In the genomic region with DNA sequence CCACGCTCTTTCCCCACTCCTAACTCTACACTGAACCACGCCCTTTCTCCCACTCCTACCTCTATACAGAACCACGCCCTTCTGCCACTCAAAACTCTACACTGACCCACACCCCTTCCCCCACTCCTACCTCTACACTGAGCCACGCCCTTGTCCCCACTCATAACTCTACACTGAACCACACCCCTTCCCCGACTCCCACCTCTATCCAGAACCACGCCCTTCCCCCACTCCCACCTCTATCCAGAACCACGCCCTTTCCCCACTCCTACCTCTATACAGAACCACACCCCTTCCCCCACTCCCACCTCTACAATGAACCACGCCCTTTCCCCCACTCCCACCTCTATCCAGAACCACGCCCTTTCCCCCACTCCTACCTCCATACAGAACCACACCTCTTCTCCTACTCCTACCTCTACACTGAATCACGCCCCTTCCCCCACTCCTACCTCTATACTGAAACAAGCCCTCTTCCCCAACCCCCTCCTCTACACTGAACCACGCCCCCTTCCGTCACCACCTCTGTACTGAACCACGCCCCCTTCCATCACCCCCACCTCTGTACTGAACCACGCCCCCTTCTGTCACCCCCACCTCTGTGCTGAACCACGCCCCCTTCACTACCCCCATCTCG, we compare ENCODE assay signal across 24 cellular contexts. TPM values are rescaled to one million over a fixed set of nuclear protein-coding genes. Genes with fewer than 3 reads are reported as not detected.
A peak's percentile ranks its signal among the peaks of the same experiment; 100 is the strongest.
DNase-seq lines count a peak whose midpoint lies in the region; ATAC-seq, FAIRE-seq and TF ChIP-seq lines count a peak whose summit lies in the region.
"Had no signal": no experiment of that assay in that cellular context is flagged by ENCODE, and none has a peak within 500 bp of the region (broad histone marks: within the 10 kb centered on the region; RNA-seq: fewer than 3 reads in every experiment).

No MANE protein-coding gene starts in this region.

- FAIRE-seq in small intestine (lab: Jason Lieb, UNC), result no peak

- H3K27me3 ChIP-seq in IMR-90 (ENCODE audit: control insufficient read depth, insufficient read depth, low read length) (no peaks in the 10 kb centered on the region), small intestine (ENCODE audit: control insufficient read depth in 2 of 2, insufficient read depth in 2 of 2, low read length in 2 of 2) (no peaks in the 10 kb centered on the region)
- H3K27me3 ChIP-seq: esophagus muscularis mucosa, neutrophil, spleen had no signal

- H3K36me3 ChIP-seq in IMR-90 (ENCODE audit: control insufficient read depth, insufficient read depth, low read length), result peaks cover 8% of the 10 kb centered on the region; the same call in 1 of the 2 replicates
- peaks cover 9 to 13% of the 10 kb centered on the region in 2 donors for H3K36me3 ChIP-seq in small intestine (ENCODE audit: control insufficient read depth in 2 of 2, insufficient read depth in 2 of 2, low read length in 2 of 2)

- no peak for DNase-seq in activated CD4-positive, alpha-beta T cell treated with anti-CD3 and anti-CD28 coated beads, Interleukin-2, amount 10 ng/mL, durations not matched to agents 24 days and 14 days
- no peak for DNase-seq in activated CD4-positive, alpha-beta T cell treated with anti-CD3 and anti-CD28 coated beads for 4 hours
- no peak for DNase-seq in IMR-90
- DNase-seq in small intestine, result peak; percentile 38
- DNase-seq in sciatic nerve (ENCODE audit: low spot score), result no peak
- DNase-seq: ACHN; activated CD4-positive, alpha-beta T cell treated with anti-CD3 and anti-CD28 coated beads, Interleukin-2, amount 50 U/mL, for 4 hours; DMS 273 treated with DMSO at 0.1 percent for 48 hours; GDM1; KBM-7; left cardiac atrium; NCI-H1694; NCI-H2227 treated with DMSO at 0.1 percent for 48 hours; spleen had no signal

- no peak overlapping the region for H3K4me2 ChIP-seq in IMR-90 (ENCODE audit: low read depth, low read length)

- no peaks in the 10 kb centered on the region for H3K9me3 ChIP-seq in IMR-90 (ENCODE audit: control insufficient read depth, insufficient read depth, low read length)
- H3K9me3 ChIP-seq in small intestine (ENCODE audit: control insufficient read depth, low read depth), result no peaks in the 10 kb centered on the region
- H3K9me3 ChIP-seq: esophagus muscularis mucosa, HAP-1, neutrophil, spleen had no signal

- POLR2A ChIA-PET in IMR-90 (lab: Charles Lee; ENCODE audit: unreplicated experiment), result no interaction called here

- peak overlapping the region; percentile 14 for H3K4me3 Mint-ChIP-seq in activated CD4-positive, alpha-beta T cell treated with anti-CD3 and anti-CD28 coated beads, Interleukin-2, amount 10 ng/mL, durations not matched to agents 24 days and 14 days
- no peak overlapping the region for H3K4me3 Mint-ChIP-seq in dendritic cell treated with granulocyte-macrophage colony-stimulating factor and Interleukin-4, amounts not matched to agents 40 ng/mL and 50 ng/mL, for 4 days

- no peak overlapping the region for H3K18ac ChIP-seq in IMR-90 (ENCODE audit: low read depth, low read length)

- no peak overlapping the region for H3K23ac ChIP-seq in IMR-90 (ENCODE audit: low read depth, low read length)

- H2BK20ac ChIP-seq in IMR-90 (ENCODE audit: low read depth, low read length), result no peak overlapping the region

- H3K9me3 Mint-ChIP-seq in activated CD4-positive, alpha-beta T cell treated with anti-CD3 and anti-CD28 coated beads, Interleukin-2, amount 10 ng/mL, durations not matched to agents 24 days and 14 days, result no peaks in the 10 kb centered on the region
- no peaks in the 10 kb centered on the region for H3K9me3 Mint-ChIP-seq in dendritic cell treated with granulocyte-macrophage colony-stimulating factor and Interleukin-4, amounts not matched to agents 40 ng/mL and 50 ng/mL, for 4 days

- H3K4me1 ChIP-seq in IMR-90 (ENCODE audit: control insufficient read depth, insufficient read depth, low read length) (no peaks in the 10 kb centered on the region), small intestine (ENCODE audit: control insufficient read depth in 2 of 2, insufficient read depth in 1 of 2, low read depth in 1 of 2, low read length in 1 of 2) (no peaks in the 10 kb centered on the region)
- H3K4me1 ChIP-seq: esophagus muscularis mucosa, HAP-1, spleen had no signal

- TF ChIP-seq RAD21 in IMR-90 (IDR thresholded peaks at IDR 0.05; ENCODE audit: low read length), result no peak

- H4K91ac ChIP-seq in IMR-90 (ENCODE audit: insufficient read depth, low read depth, low read length), result no peak overlapping the region

- H2BK15ac ChIP-seq in IMR-90 (ENCODE audit: low read depth, low read length), result no peak overlapping the region

- peaks cover 39% of the 10 kb centered on the region for H3K36me3 Mint-ChIP-seq in activated CD4-positive, alpha-beta T cell treated with anti-CD3 and anti-CD28 coated beads, Interleukin-2, amount 10 ng/mL, durations not matched to agents 24 days and 14 days (ENCODE audit: low read depth)
- peaks cover 65% of the 10 kb centered on the region for H3K36me3 Mint-ChIP-seq in dendritic cell treated with granulocyte-macrophage colony-stimulating factor and Interleukin-4, amounts not matched to agents 40 ng/mL and 50 ng/mL, for 4 days (ENCODE audit: low read depth)

- no peak for TF ChIP-seq CTCF in IMR-90 (conservative IDR thresholded peaks at IDR 0.05; ENCODE audit: low read depth, low read length)

- no peak overlapping the region for H2AK9ac ChIP-seq in IMR-90 (replicated peaks; ENCODE audit: low read depth, low read length, poor library complexity)

- no TSS peak for BruUV-seq in IMR-90 (replicated peaks; lab: Mats Ljungman, UMichigan)

- H3K4me1 Mint-ChIP-seq in activated CD4-positive, alpha-beta T cell treated with anti-CD3 and anti-CD28 coated beads, Interleukin-2, amount 10 ng/mL, durations not matched to agents 24 days and 14 days, result peaks cover 23% of the 10 kb centered on the region
- peaks cover 25% of the 10 kb centered on the region for H3K4me1 Mint-ChIP-seq in dendritic cell treated with granulocyte-macrophage colony-stimulating factor and Interleukin-4, amounts not matched to agents 40 ng/mL and 50 ng/mL, for 4 days (ENCODE audit: low read depth)

- H2AFZ ChIP-seq in IMR-90 (replicated peaks; ENCODE audit: low read length, poor library complexity), result no peak overlapping the region

- 0 out of 4 replicates have a peak, but pooled peaks cover 0 to 2% of the 10 kb centered on the region in 2 experiments for H3K79me1 ChIP-seq in IMR-90 (ENCODE audit: low read depth in 1 of 2, low read length in 2 of 2)

- in situ Hi-C loops in IMR-90 (cut with MboI; ENCODE audit: low sequenced_read_pairs), result no loop called here

- ATAC-seq in IMR-90 (ENCODE audit: low read depth) (no peak), sciatic nerve (no peak), GM21576 (IDR thresholded peaks at IDR 0.05; ENCODE audit: unreplicated experiment) (no peak), HG02588 (IDR thresholded peaks at IDR 0.05; ENCODE audit: unreplicated experiment) (no peak)
- ATAC-seq: SK-N-SH treated with all-trans-retinoic acid at 6 μM for 48 hours had no signal

- no peaks in the 10 kb centered on the region for H4K20me1 ChIP-seq in IMR-90 (ENCODE audit: insufficient read depth, low read length)

- no peak overlapping the region for H4K8ac ChIP-seq in IMR-90 (ENCODE audit: low read depth in 2 of 2, low read length in 2 of 2)

- H3K4ac ChIP-seq in IMR-90 (ENCODE audit: low read depth, low read length), result no peak overlapping the region

- H2BK120ac ChIP-seq in IMR-90 (ENCODE audit: low read depth, low read length), result no peak overlapping the region

- no peak overlapping the region for H3K56ac ChIP-seq in IMR-90 (ENCODE audit: extremely low read depth, insufficient read depth, low read length)

- H3K27ac ChIP-seq in IMR-90 (ENCODE audit: insufficient read depth, low read length) (no peak overlapping the region), small intestine (ENCODE audit: low read depth in 1 of 2, low read length in 1 of 2) (peak overlapping the region in 1 of 2 donors; percentile 44)
- H3K27ac ChIP-seq: C4-2B, esophagus muscularis mucosa, HL-60, neutrophil, spleen had no signal

- H2AK5ac ChIP-seq in IMR-90 (ENCODE audit: low read depth, low read length), result 0 out of 2 replicates have a peak overlapping the region, but pooled peaks have one; percentile 26

- H3K27me3 Mint-ChIP-seq in activated CD4-positive, alpha-beta T cell treated with anti-CD3 and anti-CD28 coated beads, Interleukin-2, amount 10 ng/mL, durations not matched to agents 24 days and 14 days, result no peaks in the 10 kb centered on the region
- no peaks in the 10 kb centered on the region for H3K27me3 Mint-ChIP-seq in dendritic cell treated with granulocyte-macrophage colony-stimulating factor and Interleukin-4, amounts not matched to agents 40 ng/mL and 50 ng/mL, for 4 days

- no peak overlapping the region for H2BK5ac ChIP-seq in IMR-90 (ENCODE audit: low read depth, low read length, poor library complexity, severe bottlenecking)

- CTCF ChIA-PET in IMR-90 (lab: Yijun Ruan, JAX), result no interaction called here

- H4K5ac ChIP-seq in IMR-90 (ENCODE audit: low read depth, low read length), result no peak overlapping the region

- peak overlapping the region; percentile 74 for H3K27ac Mint-ChIP-seq in activated CD4-positive, alpha-beta T cell treated with anti-CD3 and anti-CD28 coated beads, Interleukin-2, amount 10 ng/mL, durations not matched to agents 24 days and 14 days
- H3K27ac Mint-ChIP-seq in dendritic cell treated with granulocyte-macrophage colony-stimulating factor and Interleukin-4, amounts not matched to agents 40 ng/mL and 50 ng/mL, for 4 days, result peak overlapping the region; percentile 24

- dilution Hi-C loops in IMR-90 (cut with HindIII; ENCODE audit: low sequenced_read_pairs, unreplicated experiment), result no loop called here

- H3K9ac ChIP-seq in IMR-90 (ENCODE audit: low read depth, low read length), result no peak overlapping the region

- whole genome bisulfite sequencing in IMR-90 (ENCODE audit: extremely low coverage in 2 of 2, insufficient read length in 1 of 2), 2 experiments, result 81 to 100% methylated on average over 3 to 8 of the region's 16 CpGs
- 78 to 83% (median 81%) methylated on average over 16 of the region's 16 CpGs for WGBS in small intestine, 3 donors

- no peak overlapping the region for H3K14ac ChIP-seq in IMR-90 (replicated peaks; ENCODE audit: low read depth, low read length)

- intact Hi-C loops in activated CD4-positive, alpha-beta T cell treated with anti-CD3 and anti-CD28 coated beads, Interleukin-2, amount 10 ng/mL, durations not matched to agents 24 days and 14 days (cut with micrococcal nuclease), result loop anchor here (1.0 kb wide), 1 partner anchor 22 kb away; no protein-coding TSS in a partner anchor
- intact Hi-C loops in IMR-90 (cut with micrococcal nuclease) (no loop called here), sciatic nerve (cut with DNase I) (no loop called here)
- intact Hi-C loops in dendritic cell treated with granulocyte-macrophage colony-stimulating factor and Interleukin-4, amounts not matched to agents 40 ng/mL and 50 ng/mL, for 4 days (cut with micrococcal nuclease), result no loop called here

- TF ChIP-seq POLR2A in IMR-90 (IDR thresholded peaks at IDR 0.05; ENCODE audit: low read depth, low read length), result no peak

- H3K9me1 ChIP-seq in IMR-90 (ENCODE audit: insufficient read depth, low read length), result 0 out of 2 replicates have a peak, but pooled peaks cover 8% of the 10 kb centered on the region

- H3K4me3 ChIP-seq in IMR-90 (ENCODE audit: insufficient read depth, low read depth, low read length), result no peak overlapping the region
- H3K4me3 ChIP-seq in small intestine (ENCODE audit: low read depth in 1 of 2, low read length in 2 of 2), result no peak overlapping the region
- H3K4me3 ChIP-seq: esophagus muscularis mucosa, HAP-1, spleen had no signal

RNA-seq across cellular contexts. Expression of a gene that starts 10.1 kb away (rescaled TPM):
- total RNA-seq in activated CD4-positive, alpha-beta T cell treated with anti-CD3 and anti-CD28 coated beads, Interleukin-2, amount 10 ng/mL, durations not matched to agents 24 days and 14 days, result 5.4 and 5.5 TPM in 2 replicates
- total RNA-seq in IMR-90 (2012; rRNA removed) (2.2 and 3.6 TPM in 2 replicates), sciatic nerve (9.3 TPM)
- polyA plus RNA-seq in IMR-90 (2012; rRNA removed) (7.1 TPM in 2 replicates), small intestine (1 to 10 TPM; 5.4 to 8.7 (median 7.2) TPM)
- 4.9 and 10.3 TPM in 2 replicates for polyA plus RNA-seq in IMR-90 (2012; cell fraction: cytosol; rRNA removed)
- polyA plus RNA-seq in IMR-90 (2012; cell fraction: nucleus; rRNA removed; ENCODE audit: low replicate concordance), result 2.7 and 4.5 TPM in 2 replicates

RNA-seq across cellular contexts. Expression of a gene that starts 21.8 kb away (rescaled TPM):
- total RNA-seq in activated CD4-positive, alpha-beta T cell treated with anti-CD3 and anti-CD28 coated beads, Interleukin-2, amount 10 ng/mL, durations not matched to agents 24 days and 14 days, result 6.1 and 7.1 TPM in 2 replicates
- 1.1 TPM in 2 replicates for total RNA-seq in IMR-90 (2012; rRNA removed)
- 3.4 TPM in 2 replicates for polyA plus RNA-seq in IMR-90 (2012; rRNA removed)
- polyA plus RNA-seq in IMR-90 (2012; cell fraction: cytosol; rRNA removed), result 2.0 and 2.9 TPM in 2 replicates
- 7.7 and 17.8 TPM in 2 replicates for polyA plus RNA-seq in IMR-90 (2012; cell fraction: nucleus; rRNA removed; ENCODE audit: low replicate concordance)
- polyA plus RNA-seq in small intestine, result 1 to 10 TPM; 3.2 to 4.4 (median 3.6) TPM
- 4.7 TPM for total RNA-seq in sciatic nerve

RNA-seq across cellular contexts. Expression of a gene that starts 23.8 kb away (rescaled TPM):
- 77.2 and 78.3 TPM in 2 replicates for total RNA-seq in activated CD4-positive, alpha-beta T cell treated with anti-CD3 and anti-CD28 coated beads, Interleukin-2, amount 10 ng/mL, durations not matched to agents 24 days and 14 days
- total RNA-seq in IMR-90 (2012; rRNA removed) (10.6 and 10.9 TPM in 2 replicates), sciatic nerve (1.4 TPM)
- polyA plus RNA-seq in IMR-90 (2012; rRNA removed) (14.0 and 14.6 TPM in 2 replicates), small intestine (10 to 100 TPM in 1 of 3 donors, 1 to 10 TPM in 2; 2.2 to 10.9 (median 2.5) TPM)
- polyA plus RNA-seq in IMR-90 (2012; cell fraction: cytosol; rRNA removed), result 9.9 and 10.2 TPM in 2 replicates
- polyA plus RNA-seq in IMR-90 (2012; cell fraction: nucleus; rRNA removed; ENCODE audit: low replicate concordance), result 13.7 and 30.1 TPM in 2 replicates

RNA-seq across cellular contexts. Expression of a gene that starts 35.8 kb away (rescaled TPM):
- total RNA-seq in activated CD4-positive, alpha-beta T cell treated with anti-CD3 and anti-CD28 coated beads, Interleukin-2, amount 10 ng/mL, durations not matched to agents 24 days and 14 days, result 29.0 and 30.0 TPM in 2 replicates
- 8.6 and 10.0 TPM in 2 replicates for total RNA-seq in IMR-90 (2012; rRNA removed)
- 28.4 and 28.5 TPM in 2 replicates for polyA plus RNA-seq in IMR-90 (2012; rRNA removed)
- polyA plus RNA-seq in IMR-90 (2012; cell fraction: cytosol; rRNA removed), result 15.3 and 20.8 TPM in 2 replicates
- polyA plus RNA-seq in IMR-90 (2012; cell fraction: nucleus; rRNA removed; ENCODE audit: low replicate concordance), result 115 and 191 TPM in 2 replicates
- polyA plus RNA-seq in small intestine, result 10 to 100 TPM; 30.6 to 54.8 (median 53.8) TPM
- 24.1 TPM for total RNA-seq in sciatic nerve

RNA-seq across cellular contexts. Expression of a gene that starts 43.3 kb away (rescaled TPM):
- total RNA-seq in activated CD4-positive, alpha-beta T cell treated with anti-CD3 and anti-CD28 coated beads, Interleukin-2, amount 10 ng/mL, durations not matched to agents 24 days and 14 days, result 3.7 TPM in 2 replicates
- 0.18 and 0.28 TPM in 2 replicates for total RNA-seq in IMR-90 (2012; rRNA removed)
- polyA plus RNA-seq in IMR-90 (2012; rRNA removed), result 0.43 and 0.49 TPM in 2 replicates
- 0.40 and 1.1 TPM in 2 replicates for polyA plus RNA-seq in IMR-90 (2012; cell fraction: cytosol; rRNA removed)
- 0.15 and 0.73 TPM in 2 replicates for polyA plus RNA-seq in IMR-90 (2012; cell fraction: nucleus; rRNA removed; ENCODE audit: low replicate concordance)
- 1 to 10 TPM in 2 of 3 donors, under 1 TPM in 1; 0.89 to 5.4 (median 1.6) TPM for polyA plus RNA-seq in small intestine
- total RNA-seq in sciatic nerve, result 0.71 TPM
- total RNA-seq: RPMI7951 had no signal
